Comparison of ENCODE assay signal across 1 cellular context in genomic region chr20:41221614-41222218, GRCh38.
TF ChIP-seq lines count a peak whose summit lies in the region.

No MANE protein-coding gene starts in this region.

TF ChIP-seq in SK-N-SH, 30 proteins besides CTCF, POLR2A, EP300 and RAD21 (continued from another document):
- no peak for TF ChIP-seq TEAD4 (IDR thresholded peaks at IDR 0.05; ENCODE audit: borderline replicate concordance, insufficient read depth)
- no peak for TF ChIP-seq PBX3 (IDR thresholded peaks at IDR 0.05)
- no peak for TF ChIP-seq GATA2 (CRISPR knock-in tag; IDR thresholded peaks at IDR 0.05)
- no peak for TF ChIP-seq NRF1 (IDR thresholded peaks at IDR 0.05; ENCODE audit: low read depth, low read length)
- TF ChIP-seq FOSL2 (IDR thresholded peaks at IDR 0.05; ENCODE audit: borderline replicate concordance, low read depth), result no peak
- no peak for TF ChIP-seq YY1 (IDR thresholded peaks at IDR 0.05; ENCODE audit: low read depth)
- no peak for TF ChIP-seq SIN3A (IDR thresholded peaks at IDR 0.05; ENCODE audit: borderline replicate concordance, low read depth, low read length)
- TF ChIP-seq FOXM1 (IDR thresholded peaks at IDR 0.05; ENCODE audit: low read depth), result no peak
